In the genomic region with DNA sequence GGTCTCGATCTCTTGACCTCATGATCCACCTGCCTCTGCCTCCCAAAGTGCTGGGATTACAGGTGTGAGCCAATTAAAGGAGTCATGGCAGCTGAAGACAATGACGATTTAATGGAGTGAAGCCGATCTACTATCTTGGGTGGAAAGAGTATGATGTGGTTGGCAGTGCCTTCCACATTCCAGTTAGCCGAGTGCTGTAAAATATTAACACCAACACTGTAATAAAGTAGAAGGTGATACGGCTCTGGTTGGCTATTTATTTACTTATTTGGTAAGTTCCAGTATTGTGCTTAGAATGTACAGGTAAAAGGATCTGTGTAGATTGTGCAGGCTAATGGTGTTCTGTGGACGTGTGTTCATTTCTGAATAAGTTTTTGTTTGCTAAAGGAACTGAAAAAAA, we compare ENCODE assay signal across 30 cellular contexts.
DNase-seq lines count a peak whose midpoint lies in the region; ATAC-seq and TF ChIP-seq lines count a peak whose summit lies in the region.
"Had no signal": no experiment of that assay in that cellular context is flagged by ENCODE, and none has a peak within 500 bp of the region (broad histone marks: within the 10 kb centered on the region; RNA-seq: fewer than 3 reads in every experiment).

No MANE protein-coding gene starts in this region.

- peaks cover 0 to 9% (median 0%) of the 10 kb centered on the region in 3 donors for H3K4me1 ChIP-seq in gastroesophageal sphincter
- H3K4me1 ChIP-seq: SJCRH30 had no signal

- 83 to 100% methylated on average over 2 to 6 of the region's 6 CpGs for WGBS in gastroesophageal sphincter (ENCODE audit: low coverage in 1 of 2), 2 donors

- CTCF ChIA-PET in Calu3 (lab: Charles Lee): interaction anchor here (0.6 to 1.0 kb wide), 3 partner anchors 40 to 98 kb away, joined by 3 to 4 read pairs (median 3); no protein-coding TSS in a partner anchor

- no peak overlapping the region for H3K4me3 ChIP-seq in epithelial cell of proximal tubule (ENCODE audit: low read depth, low read length)
- no peak overlapping the region for H3K4me3 ChIP-seq in gastroesophageal sphincter
- H3K4me3 ChIP-seq: BLaER1 treated with 17β-estradiol and CSF1 and Interleukin-3, amounts not matched to agents 10 nM and 100 nM; lower lobe of right lung; psoas muscle; SJCRH30; upper lobe of right lung had no signal

- no peak for TF ChIP-seq CTCF in Calu3 (IDR thresholded peaks at IDR 0.05; ENCODE audit: unreplicated experiment)
- no peak for TF ChIP-seq CTCF in epithelial cell of proximal tubule (conservative IDR thresholded peaks at IDR 0.05; ENCODE audit: low read depth, low read length)
- no peak for TF ChIP-seq CTCF in nephron (IDR thresholded peaks at IDR 0.05; ENCODE audit: unreplicated experiment in 3 of 3)
- no peak for TF ChIP-seq CTCF in gastroesophageal sphincter (IDR thresholded peaks at IDR 0.05)

- intact Hi-C loops in Calu3 (cut with micrococcal nuclease; ENCODE audit: unreplicated experiment): no loop called here

- peaks cover 63% of the 10 kb centered on the region for H3K4me1 Mint-ChIP-seq in Calu3 (ENCODE audit: low read depth, unreplicated experiment)
- peaks cover 42% of the 10 kb centered on the region for H3K4me1 Mint-ChIP-seq in nephron

- no peaks in the 10 kb centered on the region for H3K36me3 ChIP-seq in gastroesophageal sphincter
- H3K36me3 ChIP-seq: lower lobe of right lung, SJCRH30, upper lobe of right lung had no signal

- peak overlapping the region; percentile 82 for H3K27ac Mint-ChIP-seq in Calu3 (ENCODE audit: unreplicated experiment)
- peak overlapping the region; percentile 71 to 98 (median 76) for H3K27ac Mint-ChIP-seq in nephron
- H3K27ac Mint-ChIP-seq: activated naive CD8-positive, alpha-beta T cell treated with anti-CD3 and anti-CD28 coated beads, Interleukin-2, amount 10 ng/mL, durations not matched to agents 7 days and 5 days; endodermal cell; IgD-negative memory B cell had no signal

- no TSS peak for BruUV-seq in Calu3 (replicated peaks; lab: Mats Ljungman, UMichigan)

- H3K9me3 ChIP-seq in gastroesophageal sphincter: no peaks in the 10 kb centered on the region
- H3K9me3 ChIP-seq: BLaER1 treated with 17β-estradiol and CSF1 and Interleukin-3, amounts not matched to agents 10 nM and 100 nM; lower lobe of right lung; psoas muscle; SJCRH30; upper lobe of right lung had no signal

- H3K27me3 Mint-ChIP-seq in Calu3 (ENCODE audit: unreplicated experiment) (no peaks in the 10 kb centered on the region), nephron (ENCODE audit: low read depth) (no peaks in the 10 kb centered on the region)
- H3K27me3 Mint-ChIP-seq: activated naive CD8-positive, alpha-beta T cell treated with anti-CD3 and anti-CD28 coated beads, Interleukin-2, amount 10 ng/mL, durations not matched to agents 7 days and 5 days; IgD-negative memory B cell had no signal

- H3K36me3 Mint-ChIP-seq in Calu3 (ENCODE audit: insufficient read depth, unreplicated experiment) (peaks cover 14% of the 10 kb centered on the region), nephron (ENCODE audit: low read depth) (peaks cover 8% of the 10 kb centered on the region)
- H3K36me3 Mint-ChIP-seq: natural killer cell had no signal

- DNase-seq in Calu3 (peak; percentile 26), epithelial cell of proximal tubule (ENCODE audit: low read depth) (peak; percentile 90), NOMO-1 treated with DMSO at 0.1 percent for 48 hours (lab: John Stamatoyannopoulos, UW; ENCODE audit: unreplicated experiment) (no peak)
- DNase-seq in stimulated activated naive CD4-positive, alpha-beta T cell (lab: John Stamatoyannopoulos, UW): no peak
- DNase-seq: activated naive CD8-positive, alpha-beta T cell treated with anti-CD3 and anti-CD28 coated beads, Interleukin-2, amount 10 ng/mL, durations not matched to agents 7 days and 5 days; caudate nucleus; cortex of kidney; DMS79; endodermal cell; HCEC 1CT; head of caudate nucleus; islet precursor cell; lower lobe of right lung; natural killer cell; NCI-H748 treated with DMSO at 0.1 percent for 48 hours; occipital lobe; psoas muscle; RPMI8226; SJCRH30; stimulated activated CD4-positive, alpha-beta T cell treated with anti-CD3 and anti-CD28 coated beads, Interleukin-4, amount 100 ng/mL, for 24 hours; T1000; upper lobe of right lung; WERI-Rb-1 had no signal

- peak overlapping the region; percentile 19 for H3K4me3 Mint-ChIP-seq in Calu3 (ENCODE audit: low read depth, unreplicated experiment)
- peak overlapping the region in 1 of 3 experiments; percentile 7 for H3K4me3 Mint-ChIP-seq in nephron
- H3K4me3 Mint-ChIP-seq: activated naive CD8-positive, alpha-beta T cell treated with anti-CD3 and anti-CD28 coated beads, Interleukin-2, amount 10 ng/mL, durations not matched to agents 7 days and 5 days; endodermal cell; IgD-negative memory B cell; natural killer cell had no signal

- TF ChIP-seq EP300 in gastroesophageal sphincter (IDR thresholded peaks at IDR 0.05): no peak

- H3K27me3 ChIP-seq in gastroesophageal sphincter: no peaks in the 10 kb centered on the region
- H3K27me3 ChIP-seq: BLaER1 treated with 17β-estradiol and CSF1 and Interleukin-3, amounts not matched to agents 10 nM and 100 nM; SJCRH30; upper lobe of right lung had no signal

- H3K27ac ChIP-seq in gastroesophageal sphincter: no peak overlapping the region
- H3K27ac ChIP-seq: BLaER1 treated with 17β-estradiol and CSF1 and Interleukin-3, amounts not matched to agents 10 nM and 100 nM; lower lobe of right lung; psoas muscle; SJCRH30; upper lobe of right lung; WERI-Rb-1 had no signal

- ATAC-seq in GM19397 (IDR thresholded peaks at IDR 0.05; ENCODE audit: unreplicated experiment): peak; percentile 32
- no peak for ATAC-seq in gastroesophageal sphincter
- ATAC-seq: esophagus mucosa, lower lobe of right lung, natural killer cell, psoas muscle, upper lobe of right lung had no signal

- H3K9me3 Mint-ChIP-seq in Calu3 (ENCODE audit: low read depth, unreplicated experiment) (no peaks in the 10 kb centered on the region), nephron (no peaks in the 10 kb centered on the region)
- H3K9me3 Mint-ChIP-seq: activated naive CD8-positive, alpha-beta T cell treated with anti-CD3 and anti-CD28 coated beads, Interleukin-2, amount 10 ng/mL, durations not matched to agents 7 days and 5 days; activated T-helper 2 cell treated with anti-CD3 and anti-CD28 coated beads, Interferon-gamma antibody, Interleukin-2, Interleukin-4, amounts not matched to agents 10 μg/mL and 5 μg/mL and 100 μg/mL, durations not matched to agents 14 hours and 24 hours and 36 hours; endodermal cell; IgD-negative memory B cell; natural killer cell had no signal

- TF ChIP-seq POLR2A in gastroesophageal sphincter (IDR thresholded peaks at IDR 0.05): no peak

Comparison
In these comparisons a context has a peak if more than half of its experiments do, and no peak if none do; other contexts are left out.
1. DNase-seq: peak in Calu3 (single experiment) and epithelial cell of proximal tubule (single experiment); none in NOMO-1 treated with DMSO at 0.1 percent for 48 hours (single experiment) and stimulated activated naive CD4-positive, alpha-beta T cell (0 of 6).